ENCODE assay signal across 10 cellular contexts in genomic region chr18:24051256-24051947, GRCh38. TPM values are rescaled to one million over a fixed set of nuclear protein-coding genes. Genes with fewer than 3 reads are reported as not detected.
DNase-seq lines count a peak whose midpoint lies in the region; ATAC-seq, FAIRE-seq and TF ChIP-seq lines count a peak whose summit lies in the region.
"Had no signal": no experiment of that assay in that cellular context is flagged by ENCODE, and none has a peak within 500 bp of the region (broad histone marks: within the 10 kb centered on the region; RNA-seq: fewer than 3 reads in every experiment).

No MANE protein-coding gene starts in this region.

- FAIRE-seq in GM12892 (lab: Jason Lieb, UNC) = peak; percentile 90

- H3K4me3 ChIP-seq in osteoblast (ENCODE audit: insufficient read depth, low read length) = no peak overlapping the region

- no peaks in the 10 kb centered on the region for H3K27me3 ChIP-seq in osteoblast (ENCODE audit: insufficient read depth, low read length)

- in situ Hi-C loops in KBM-7 (cut with MboI; ENCODE audit: low pct_unique_long_range_greater_than_20kb, low sequenced_read_pairs) = no loop called here

- peak overlapping the region; percentile 31 for H3K4me3 Mint-ChIP-seq in activated naive CD8-positive, alpha-beta T cell
- H3K4me3 Mint-ChIP-seq: neural crest cell had no signal

- TF ChIP-seq POLR2A in GM12892 (IDR thresholded peaks at IDR 0.05; ENCODE audit: low read depth, low read length) = no peak
- no peak for TF ChIP-seq POLR2A in erythroblast (IDR thresholded peaks at IDR 0.05; ENCODE audit: low read length)

- H3K4me1 ChIP-seq in osteoblast (ENCODE audit: insufficient read depth, low read length) = peaks cover 46% of the 10 kb centered on the region

- no peak for DNase-seq in GM12892 (ENCODE audit: insufficient read length)
- DNase-seq in osteoblast (ENCODE audit: insufficient read length, low spot score, missing footprints) = peak; percentile 86
- no peak for DNase-seq in KBM-7
- no peak for DNase-seq in AG20443 (ENCODE audit: low spot score)
- DNase-seq in NCI-H2196 (lab: John Stamatoyannopoulos, UW; ENCODE audit: unreplicated experiment) = no peak
- no peak for DNase-seq in erythroblast (lab: John Stamatoyannopoulos, UW)
- DNase-seq: NCI-H510A had no signal

- no peaks in the 10 kb centered on the region for H3K9me3 ChIP-seq in osteoblast (ENCODE audit: low read depth, low read length)

- H3K4me1 Mint-ChIP-seq in activated naive CD8-positive, alpha-beta T cell (ENCODE audit: low read depth) = peaks cover 85% of the 10 kb centered on the region

- peak overlapping the region; percentile 37 for H3K4me2 ChIP-seq in osteoblast (ENCODE audit: insufficient read depth, low read length)

- no peaks in the 10 kb centered on the region for H3K27me3 Mint-ChIP-seq in activated naive CD8-positive, alpha-beta T cell

- no peak overlapping the region for H2AFZ ChIP-seq in osteoblast (ENCODE audit: low read length)

- TF ChIP-seq CTCF in osteoblast (IDR thresholded peaks at IDR 0.05; ENCODE audit: extremely low read depth, low read depth, low read length) = no peak

- no peaks in the 10 kb centered on the region for H3K9me3 Mint-ChIP-seq in activated naive CD8-positive, alpha-beta T cell (ENCODE audit: low read depth)

- no peaks in the 10 kb centered on the region for H3K36me3 ChIP-seq in osteoblast (ENCODE audit: insufficient read depth, low read length)

- peaks cover 41% of the 10 kb centered on the region for H4K20me1 ChIP-seq in osteoblast (ENCODE audit: insufficient read depth, low read length)

- no peak overlapping the region for H3K27ac ChIP-seq in osteoblast (ENCODE audit: low read depth, low read length)

- peak; percentile 41 for ATAC-seq in HG03095 (IDR thresholded peaks at IDR 0.05; ENCODE audit: unreplicated experiment)

- H3K36me3 Mint-ChIP-seq in activated naive CD8-positive, alpha-beta T cell = peaks cover 2% of the 10 kb centered on the region

- peaks cover 25% of the 10 kb centered on the region for H3K79me2 ChIP-seq in osteoblast (ENCODE audit: insufficient read depth, low read length)

- H3K27ac Mint-ChIP-seq in activated naive CD8-positive, alpha-beta T cell = peak overlapping the region; percentile 76

RNA-seq across cellular contexts. Expression of gene TTC39C, which starts 36.8 kb away (rescaled TPM):
- polyA plus RNA-seq in GM12892 (2012; ENCODE audit: missing spikeins) = 83.9 TPM
- 42.7 and 50.7 TPM in 2 replicates for total RNA-seq in osteoblast
